In the genomic region with DNA sequence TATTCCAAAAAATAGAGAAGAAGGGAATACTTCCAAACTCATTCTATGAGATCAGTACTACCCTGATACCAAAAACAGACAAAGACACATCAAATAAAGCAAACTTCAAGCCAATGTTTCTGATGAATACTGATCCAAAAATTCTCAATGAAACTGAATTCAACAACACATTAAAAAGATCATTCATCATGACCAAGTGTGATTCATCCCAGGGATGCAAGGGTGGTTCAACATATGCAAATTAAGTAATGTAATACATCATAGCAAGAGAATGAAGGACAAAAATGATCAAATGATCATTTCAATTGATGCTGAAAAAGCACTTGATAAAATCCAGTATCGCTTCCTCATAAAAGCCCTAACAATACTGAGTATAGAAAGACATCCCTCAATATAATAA, we compare ENCODE assay signal across 16 cellular contexts. TPM values are rescaled to one million over a fixed set of nuclear protein-coding genes. Genes with fewer than 3 reads are reported as not detected.
DNase-seq lines count a peak whose midpoint lies in the region; ATAC-seq and TF ChIP-seq lines count a peak whose summit lies in the region.
"Had no signal": no experiment of that assay in that cellular context is flagged by ENCODE, and none has a peak within 500 bp of the region (broad histone marks: within the 10 kb centered on the region; RNA-seq: fewer than 3 reads in every experiment).

No MANE protein-coding gene starts in this region.

- H3K4me1 Mint-ChIP-seq in activated CD4-positive, alpha-beta T cell treated with anti-CD3 and anti-CD28 coated beads, Interleukin-2, amount 10 ng/mL, durations not matched to agents 24 days and 14 days = peaks cover 21% of the 10 kb centered on the region
- H3K4me1 Mint-ChIP-seq in stimulated activated naive CD8-positive, alpha-beta T cell treated with anti-CD3 and anti-CD28 coated beads, Interleukin-15, Interleukin-2, amounts not matched to agents 100 ng/mL and 50 ng/mL, for 24 hours (ENCODE audit: low read depth) = peaks cover 26% of the 10 kb centered on the region
- H3K4me1 Mint-ChIP-seq in stimulated activated naive CD8-positive, alpha-beta T cell treated with anti-CD3 and anti-CD28 coated beads, Interleukin-15, amount 100 ng/mL, for 72 hours = peaks cover 16% of the 10 kb centered on the region

- TF ChIP-seq CTCF in epithelial cell of esophagus (IDR thresholded peaks at IDR 0.05; ENCODE audit: insufficient read depth, low read depth, low read length, missing control alignments) = no peak
- TF ChIP-seq CTCF in foreskin keratinocyte (conservative IDR thresholded peaks at IDR 0.05) = no peak

- ATAC-seq in stimulated activated naive CD8-positive, alpha-beta T cell treated with anti-CD3 and anti-CD28 coated beads, Interleukin-15, amount 100 ng/mL, for 72 hours = no peak
- ATAC-seq in foreskin keratinocyte = no peak

- peaks cover 4% of the 10 kb centered on the region for H3K9me3 Mint-ChIP-seq in activated CD4-positive, alpha-beta T cell treated with anti-CD3 and anti-CD28 coated beads, Interleukin-2, amount 10 ng/mL, durations not matched to agents 24 days and 14 days
- no peaks in the 10 kb centered on the region for H3K9me3 Mint-ChIP-seq in stimulated activated naive CD8-positive, alpha-beta T cell treated with anti-CD3 and anti-CD28 coated beads, Interleukin-15, Interleukin-2, amounts not matched to agents 100 ng/mL and 50 ng/mL, for 24 hours
- no peaks in the 10 kb centered on the region for H3K9me3 Mint-ChIP-seq in stimulated activated naive CD8-positive, alpha-beta T cell treated with anti-CD3 and anti-CD28 coated beads, Interleukin-15, amount 100 ng/mL, for 72 hours
- H3K9me3 Mint-ChIP-seq: CD4-positive, alpha-beta memory T cell; H9 had no signal

- peaks cover 16% of the 10 kb centered on the region for H3K4me1 ChIP-seq in foreskin keratinocyte

- H3K36me3 Mint-ChIP-seq in activated CD4-positive, alpha-beta T cell treated with anti-CD3 and anti-CD28 coated beads, Interleukin-2, amount 10 ng/mL, durations not matched to agents 24 days and 14 days (ENCODE audit: low read depth) = no peaks in the 10 kb centered on the region
- H3K36me3 Mint-ChIP-seq in stimulated activated naive CD8-positive, alpha-beta T cell treated with anti-CD3 and anti-CD28 coated beads, Interleukin-15, Interleukin-2, amounts not matched to agents 100 ng/mL and 50 ng/mL, for 24 hours (ENCODE audit: low read depth) = no peaks in the 10 kb centered on the region
- H3K36me3 Mint-ChIP-seq: CD14-positive monocyte had no signal

- intact Hi-C loops in activated CD4-positive, alpha-beta T cell treated with anti-CD3 and anti-CD28 coated beads, Interleukin-2, amount 10 ng/mL, durations not matched to agents 24 days and 14 days (cut with micrococcal nuclease) = no loop called here

- peak overlapping the region; percentile 39 for H3K27ac Mint-ChIP-seq in activated CD4-positive, alpha-beta T cell treated with anti-CD3 and anti-CD28 coated beads, Interleukin-2, amount 10 ng/mL, durations not matched to agents 24 days and 14 days
- peak overlapping the region; percentile 6 for H3K27ac Mint-ChIP-seq in stimulated activated naive CD8-positive, alpha-beta T cell treated with anti-CD3 and anti-CD28 coated beads, Interleukin-15, Interleukin-2, amounts not matched to agents 100 ng/mL and 50 ng/mL, for 24 hours
- no peak overlapping the region for H3K27ac Mint-ChIP-seq in stimulated activated naive CD8-positive, alpha-beta T cell treated with anti-CD3 and anti-CD28 coated beads, Interleukin-15, amount 100 ng/mL, for 72 hours
- H3K27ac Mint-ChIP-seq: CD14-positive monocyte; CD4-positive, alpha-beta memory T cell; H9 had no signal

- peak overlapping the region; percentile 44 for H3K27ac ChIP-seq in foreskin keratinocyte
- H3K27ac ChIP-seq: 22Rv1, BLaER1 had no signal

- no peaks in the 10 kb centered on the region for H3K27me3 ChIP-seq in foreskin keratinocyte
- H3K27me3 ChIP-seq: BLaER1 had no signal

- H3K4me3 Mint-ChIP-seq in activated CD4-positive, alpha-beta T cell treated with anti-CD3 and anti-CD28 coated beads, Interleukin-2, amount 10 ng/mL, durations not matched to agents 24 days and 14 days = no peak overlapping the region
- no peak overlapping the region for H3K4me3 Mint-ChIP-seq in stimulated activated naive CD8-positive, alpha-beta T cell treated with anti-CD3 and anti-CD28 coated beads, Interleukin-15, Interleukin-2, amounts not matched to agents 100 ng/mL and 50 ng/mL, for 24 hours
- no peak overlapping the region for H3K4me3 Mint-ChIP-seq in stimulated activated naive CD8-positive, alpha-beta T cell treated with anti-CD3 and anti-CD28 coated beads, Interleukin-15, amount 100 ng/mL, for 72 hours
- H3K4me3 Mint-ChIP-seq: H9 had no signal

- peaks cover 22% of the 10 kb centered on the region for H3K27me3 Mint-ChIP-seq in activated CD4-positive, alpha-beta T cell treated with anti-CD3 and anti-CD28 coated beads, Interleukin-2, amount 10 ng/mL, durations not matched to agents 24 days and 14 days
- peaks cover 16% of the 10 kb centered on the region for H3K27me3 Mint-ChIP-seq in stimulated activated naive CD8-positive, alpha-beta T cell treated with anti-CD3 and anti-CD28 coated beads, Interleukin-15, Interleukin-2, amounts not matched to agents 100 ng/mL and 50 ng/mL, for 24 hours
- H3K27me3 Mint-ChIP-seq in stimulated activated naive CD8-positive, alpha-beta T cell treated with anti-CD3 and anti-CD28 coated beads, Interleukin-15, amount 100 ng/mL, for 72 hours = peaks cover 26% of the 10 kb centered on the region

- no peak overlapping the region for H3K4me3 ChIP-seq in epithelial cell of esophagus (ENCODE audit: low read length)
- H3K4me3 ChIP-seq: BLaER1 had no signal

- DNase-seq in activated CD4-positive, alpha-beta T cell treated with anti-CD3 and anti-CD28 coated beads, Interleukin-2, amount 10 ng/mL, durations not matched to agents 24 days and 14 days = no peak
- DNase-seq in activated CD4-positive, alpha-beta T cell treated with anti-CD3 and anti-CD28 coated beads for 1 hour = no peak
- DNase-seq in stimulated activated naive CD8-positive, alpha-beta T cell treated with anti-CD3 and anti-CD28 coated beads, Interleukin-15, amount 100 ng/mL, for 72 hours = no peak
- DNase-seq in epithelial cell of esophagus (ENCODE audit: low read depth) = peak; percentile 75
- peak in 1 of 2 donors; percentile 71 for DNase-seq in foreskin keratinocyte
- no peak for DNase-seq in glomerular visceral epithelial cell (ENCODE audit: extremely low spot score)
- DNase-seq in ureter (ENCODE audit: low spot score) = no peak
- DNase-seq: CD4-positive, alpha-beta memory T cell; DMS153; DMS79; GF-D8; H9 had no signal

RNA-seq across cellular contexts. Expression of gene RCL1, which starts 4.9 kb away (rescaled TPM):
- 44.1 and 44.6 TPM in 2 replicates for total RNA-seq in activated CD4-positive, alpha-beta T cell treated with anti-CD3 and anti-CD28 coated beads, Interleukin-2, amount 10 ng/mL, durations not matched to agents 24 days and 14 days
- total RNA-seq in foreskin keratinocyte (18.1 and 22.2 TPM in 2 replicates), ureter (35.1 TPM)
- polyA plus RNA-seq in foreskin keratinocyte = 15.4 and 20.9 TPM in 2 replicates

RNA-seq across cellular contexts. Expression of gene AK3, which starts 46.9 kb away (rescaled TPM):
- total RNA-seq in activated CD4-positive, alpha-beta T cell treated with anti-CD3 and anti-CD28 coated beads, Interleukin-2, amount 10 ng/mL, durations not matched to agents 24 days and 14 days = 22.9 and 27.3 TPM in 2 replicates
- total RNA-seq in foreskin keratinocyte (31.7 and 36.3 TPM in 2 replicates), ureter (81.6 TPM)
- polyA plus RNA-seq in foreskin keratinocyte = 17.5 and 20.8 TPM in 2 replicates

Comparison
In these comparisons a context has a peak if more than half of its experiments do, and no peak if none do; other contexts are left out.
1. H3K27ac Mint-ChIP-seq: peak in activated CD4-positive, alpha-beta T cell treated with anti-CD3 and anti-CD28 coated beads, Interleukin-2, amount 10 ng/mL, durations not matched to agents 24 days and 14 days (single experiment) and stimulated activated naive CD8-positive, alpha-beta T cell treated with anti-CD3 and anti-CD28 coated beads, Interleukin-15, Interleukin-2, amounts not matched to agents 100 ng/mL and 50 ng/mL, for 24 hours (single experiment); none in stimulated activated naive CD8-positive, alpha-beta T cell treated with anti-CD3 and anti-CD28 coated beads, Interleukin-15, amount 100 ng/mL, for 72 hours (0 of 2).